16 cellular contexts compared by ENCODE assay signal in the genomic region with DNA sequence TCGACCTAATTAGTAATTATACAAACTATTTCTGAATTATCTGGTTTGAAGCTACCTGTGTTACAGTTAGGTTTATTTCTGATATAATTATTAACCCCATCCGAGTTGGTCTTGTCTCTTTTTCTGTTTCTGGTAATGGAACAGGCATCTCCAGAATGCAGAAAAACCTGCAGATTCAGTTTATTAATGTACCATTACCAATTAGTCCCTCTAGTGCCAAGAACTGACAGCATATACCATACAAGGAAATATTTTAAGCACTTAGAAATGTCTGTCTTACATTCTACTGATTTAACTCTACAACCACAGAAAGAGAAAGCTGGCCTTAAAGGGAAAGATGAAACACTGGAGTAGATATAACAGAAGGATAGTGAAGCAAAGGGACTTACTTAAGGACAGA.
"Had no signal": no experiment of that assay in that cellular context is flagged by ENCODE, and none has a peak within 500 bp of the region (broad histone marks: within the 10 kb centered on the region; RNA-seq: fewer than 3 reads in every experiment).

No MANE protein-coding gene starts in this region.

- H3K9me3 ChIP-seq: esophagus squamous epithelium, ovary, right lobe of liver, spleen, tibial artery had no signal

- H3K27ac ChIP-seq: dorsolateral prefrontal cortex, esophagus squamous epithelium, ovary, right lobe of liver, spleen, tibial artery had no signal

- H3K36me3 ChIP-seq: esophagus squamous epithelium, ovary, spleen, tibial artery had no signal

- DNase-seq: cortex of kidney; dorsolateral prefrontal cortex; effector memory CD4-positive, alpha-beta T cell; esophagus squamous epithelium; foreskin fibroblast; immature natural killer cell; kidney; mammary epithelial cell; natural killer cell; ovary; right lobe of liver; spleen; stimulated activated CD4-positive, alpha-beta T cell treated with anti-CD3 and anti-CD28 coated beads, Interleukin-15, amount 100 ng/mL, for 24 hours; stimulated activated CD4-positive, alpha-beta T cell treated with anti-CD3 and anti-CD28 coated beads, Interleukin-1b, Interleukin-23, amount 100 ng/mL, for 48 hours; stimulated activated CD4-positive, alpha-beta T cell treated with anti-CD3 and anti-CD28 coated beads, Interleukin-4, amount 100 ng/mL, for 24 hours; tibial artery had no signal

- H3K4me1 ChIP-seq: esophagus squamous epithelium, right lobe of liver, spleen, tibial artery had no signal

- H3K4me3 ChIP-seq: dorsolateral prefrontal cortex, esophagus squamous epithelium, ovary, right lobe of liver, spleen, tibial artery had no signal

- FAIRE-seq: kidney had no signal

- H3K27me3 ChIP-seq: esophagus squamous epithelium, ovary, right lobe of liver, spleen, tibial artery had no signal
